1 cellular context compared by ENCODE assay signal in the genomic region with DNA sequence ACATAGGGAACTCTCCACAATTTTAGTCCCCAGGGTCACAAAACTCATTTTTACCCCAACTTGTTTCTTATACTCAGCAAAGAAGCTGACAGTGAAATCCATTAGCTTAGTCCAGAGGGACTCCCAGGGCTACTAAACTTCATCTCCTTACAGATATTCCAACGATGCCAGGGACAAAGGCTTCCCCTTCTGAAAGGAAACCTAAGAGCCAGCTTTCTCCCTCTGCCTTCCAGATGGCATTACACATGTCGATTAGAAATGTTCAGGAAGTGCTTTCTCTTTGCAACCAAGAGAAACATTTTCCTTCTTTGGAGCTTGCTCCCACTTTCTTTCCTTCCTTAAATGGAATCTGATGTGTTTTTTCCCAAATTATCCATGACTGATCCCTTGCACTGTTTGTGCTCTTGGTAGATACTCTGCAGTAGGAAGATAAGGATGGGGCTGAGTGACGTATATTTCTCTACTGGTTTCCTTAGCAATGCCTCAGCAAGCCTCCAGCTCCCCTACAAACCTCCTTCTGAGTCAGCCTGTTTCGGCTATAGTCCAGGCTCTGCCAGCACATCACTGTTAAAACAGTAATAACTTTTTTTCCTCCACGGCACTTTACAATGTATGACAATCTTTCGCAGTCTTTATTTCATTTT.
TF ChIP-seq lines count a peak whose summit lies in the region.

No MANE protein-coding gene starts in this region.

TF ChIP-seq in K562, 482 proteins besides CTCF, POLR2A, EP300 and RAD21 (continues in another document):
- TF ChIP-seq, protein P1, sequence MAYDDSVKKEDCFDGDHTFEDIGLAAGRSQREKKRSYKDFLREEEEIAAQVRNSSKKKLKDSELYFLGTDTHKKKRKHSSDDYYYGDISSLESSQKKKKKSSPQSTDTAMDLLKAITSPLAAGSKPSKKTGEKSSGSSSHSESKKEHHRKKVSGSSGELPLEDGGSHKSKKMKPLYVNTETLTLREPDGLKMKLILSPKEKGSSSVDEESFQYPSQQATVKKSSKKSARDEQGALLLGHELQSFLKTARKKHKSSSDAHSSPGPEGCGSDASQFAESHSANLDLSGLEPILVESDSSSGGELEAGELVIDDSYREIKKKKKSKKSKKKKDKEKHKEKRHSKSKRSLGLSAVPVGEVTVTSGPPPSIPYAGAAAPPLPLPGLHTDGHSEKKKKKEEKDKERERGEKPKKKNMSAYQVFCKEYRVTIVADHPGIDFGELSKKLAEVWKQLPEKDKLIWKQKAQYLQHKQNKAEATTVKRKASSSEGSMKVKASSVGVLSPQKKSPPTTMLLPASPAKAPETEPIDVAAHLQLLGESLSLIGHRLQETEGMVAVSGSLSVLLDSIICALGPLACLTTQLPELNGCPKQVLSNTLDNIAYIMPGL (CRISPR knock-in tag; IDR thresholded peaks at IDR 0.05): no peak
- TF ChIP-seq, protein P2, sequence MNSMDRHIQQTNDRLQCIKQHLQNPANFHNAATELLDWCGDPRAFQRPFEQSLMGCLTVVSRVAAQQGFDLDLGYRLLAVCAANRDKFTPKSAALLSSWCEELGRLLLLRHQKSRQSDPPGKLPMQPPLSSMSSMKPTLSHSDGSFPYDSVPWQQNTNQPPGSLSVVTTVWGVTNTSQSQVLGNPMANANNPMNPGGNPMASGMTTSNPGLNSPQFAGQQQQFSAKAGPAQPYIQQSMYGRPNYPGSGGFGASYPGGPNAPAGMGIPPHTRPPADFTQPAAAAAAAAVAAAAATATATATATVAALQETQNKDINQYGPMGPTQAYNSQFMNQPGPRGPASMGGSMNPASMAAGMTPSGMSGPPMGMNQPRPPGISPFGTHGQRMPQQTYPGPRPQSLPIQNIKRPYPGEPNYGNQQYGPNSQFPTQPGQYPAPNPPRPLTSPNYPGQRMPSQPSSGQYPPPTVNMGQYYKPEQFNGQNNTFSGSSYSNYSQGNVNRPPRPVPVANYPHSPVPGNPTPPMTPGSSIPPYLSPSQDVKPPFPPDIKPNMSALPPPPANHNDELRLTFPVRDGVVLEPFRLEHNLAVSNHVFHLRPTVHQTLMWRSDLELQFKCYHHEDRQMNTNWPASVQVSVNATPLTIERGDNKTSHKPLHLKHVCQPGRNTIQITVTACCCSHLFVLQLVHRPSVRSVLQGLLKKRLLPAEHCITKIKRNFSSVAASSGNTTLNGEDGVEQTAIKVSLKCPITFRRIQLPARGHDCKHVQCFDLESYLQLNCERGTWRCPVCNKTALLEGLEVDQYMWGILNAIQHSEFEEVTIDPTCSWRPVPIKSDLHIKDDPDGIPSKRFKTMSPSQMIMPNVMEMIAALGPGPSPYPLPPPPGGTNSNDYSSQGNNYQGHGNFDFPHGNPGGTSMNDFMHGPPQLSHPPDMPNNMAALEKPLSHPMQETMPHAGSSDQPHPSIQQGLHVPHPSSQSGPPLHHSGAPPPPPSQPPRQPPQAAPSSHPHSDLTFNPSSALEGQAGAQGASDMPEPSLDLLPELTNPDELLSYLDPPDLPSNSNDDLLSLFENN (IDR thresholded peaks at IDR 0.05; ENCODE audit: low read depth in 2 of 2, low read length in 2 of 2): no peak
- TF ChIP-seq TAL1 (IDR thresholded peaks at IDR 0.05): peak; percentile 49
- no peak for TF ChIP-seq CBX5 (IDR thresholded peaks at IDR 0.05; ENCODE audit: borderline replicate concordance, low read depth)
- no peak for TF ChIP-seq SMAD1 (IDR thresholded peaks at IDR 0.05; ENCODE audit: low read depth, low read length, partially characterized antibody)
- TF ChIP-seq NCOA4 (IDR thresholded peaks at IDR 0.05; ENCODE audit: partially characterized antibody): no peak
- TF ChIP-seq POLR2AphosphoS5 (IDR thresholded peaks at IDR 0.05; ENCODE audit: control insufficient read depth, insufficient read depth, low read depth, low read length): no peak
- TF ChIP-seq NR1H2 (CRISPR knock-in tag; IDR thresholded peaks at IDR 0.05): no peak
- TF ChIP-seq, protein P3, sequence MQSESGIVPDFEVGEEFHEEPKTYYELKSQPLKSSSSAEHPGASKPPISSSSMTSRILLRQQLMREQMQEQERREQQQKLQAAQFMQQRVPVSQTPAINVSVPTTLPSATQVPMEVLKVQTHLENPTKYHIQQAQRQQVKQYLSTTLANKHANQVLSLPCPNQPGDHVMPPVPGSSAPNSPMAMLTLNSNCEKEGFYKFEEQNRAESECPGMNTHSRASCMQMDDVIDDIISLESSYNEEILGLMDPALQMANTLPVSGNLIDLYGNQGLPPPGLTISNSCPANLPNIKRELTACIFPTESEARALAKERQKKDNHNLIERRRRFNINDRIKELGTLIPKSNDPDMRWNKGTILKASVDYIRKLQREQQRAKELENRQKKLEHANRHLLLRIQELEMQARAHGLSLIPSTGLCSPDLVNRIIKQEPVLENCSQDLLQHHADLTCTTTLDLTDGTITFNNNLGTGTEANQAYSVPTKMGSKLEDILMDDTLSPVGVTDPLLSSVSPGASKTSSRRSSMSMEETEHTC (IDR thresholded peaks at IDR 0.05): no peak
- no peak for TF ChIP-seq FOXK2 (conservative IDR thresholded peaks at IDR 0.05 in 1 of 2, IDR thresholded peaks at IDR 0.05 in 1 of 2; ENCODE audit: low read depth in 2 of 2)
- TF ChIP-seq, protein P4, sequence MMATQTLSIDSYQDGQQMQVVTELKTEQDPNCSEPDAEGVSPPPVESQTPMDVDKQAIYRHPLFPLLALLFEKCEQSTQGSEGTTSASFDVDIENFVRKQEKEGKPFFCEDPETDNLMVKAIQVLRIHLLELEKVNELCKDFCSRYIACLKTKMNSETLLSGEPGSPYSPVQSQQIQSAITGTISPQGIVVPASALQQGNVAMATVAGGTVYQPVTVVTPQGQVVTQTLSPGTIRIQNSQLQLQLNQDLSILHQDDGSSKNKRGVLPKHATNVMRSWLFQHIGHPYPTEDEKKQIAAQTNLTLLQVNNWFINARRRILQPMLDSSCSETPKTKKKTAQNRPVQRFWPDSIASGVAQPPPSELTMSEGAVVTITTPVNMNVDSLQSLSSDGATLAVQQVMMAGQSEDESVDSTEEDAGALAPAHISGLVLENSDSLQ (IDR thresholded peaks at IDR 0.05): peak; percentile 58; the same call in 1 of the 2 replicates
- TF ChIP-seq, protein P5, sequence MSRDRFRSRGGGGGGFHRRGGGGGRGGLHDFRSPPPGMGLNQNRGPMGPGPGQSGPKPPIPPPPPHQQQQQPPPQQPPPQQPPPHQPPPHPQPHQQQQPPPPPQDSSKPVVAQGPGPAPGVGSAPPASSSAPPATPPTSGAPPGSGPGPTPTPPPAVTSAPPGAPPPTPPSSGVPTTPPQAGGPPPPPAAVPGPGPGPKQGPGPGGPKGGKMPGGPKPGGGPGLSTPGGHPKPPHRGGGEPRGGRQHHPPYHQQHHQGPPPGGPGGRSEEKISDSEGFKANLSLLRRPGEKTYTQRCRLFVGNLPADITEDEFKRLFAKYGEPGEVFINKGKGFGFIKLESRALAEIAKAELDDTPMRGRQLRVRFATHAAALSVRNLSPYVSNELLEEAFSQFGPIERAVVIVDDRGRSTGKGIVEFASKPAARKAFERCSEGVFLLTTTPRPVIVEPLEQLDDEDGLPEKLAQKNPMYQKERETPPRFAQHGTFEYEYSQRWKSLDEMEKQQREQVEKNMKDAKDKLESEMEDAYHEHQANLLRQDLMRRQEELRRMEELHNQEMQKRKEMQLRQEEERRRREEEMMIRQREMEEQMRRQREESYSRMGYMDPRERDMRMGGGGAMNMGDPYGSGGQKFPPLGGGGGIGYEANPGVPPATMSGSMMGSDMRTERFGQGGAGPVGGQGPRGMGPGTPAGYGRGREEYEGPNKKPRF (IDR thresholded peaks at IDR 0.05; ENCODE audit: low read depth, low read length): no peak
- TF ChIP-seq ARID1B (IDR thresholded peaks at IDR 0.05): peak; percentile 74
- TF ChIP-seq ATF1 (CRISPR knock-in tag; IDR thresholded peaks at IDR 0.05): no peak
- peak; percentile 72 for TF ChIP-seq ATF1 (tag; IDR thresholded peaks at IDR 0.05)
- TF ChIP-seq, protein P6, sequence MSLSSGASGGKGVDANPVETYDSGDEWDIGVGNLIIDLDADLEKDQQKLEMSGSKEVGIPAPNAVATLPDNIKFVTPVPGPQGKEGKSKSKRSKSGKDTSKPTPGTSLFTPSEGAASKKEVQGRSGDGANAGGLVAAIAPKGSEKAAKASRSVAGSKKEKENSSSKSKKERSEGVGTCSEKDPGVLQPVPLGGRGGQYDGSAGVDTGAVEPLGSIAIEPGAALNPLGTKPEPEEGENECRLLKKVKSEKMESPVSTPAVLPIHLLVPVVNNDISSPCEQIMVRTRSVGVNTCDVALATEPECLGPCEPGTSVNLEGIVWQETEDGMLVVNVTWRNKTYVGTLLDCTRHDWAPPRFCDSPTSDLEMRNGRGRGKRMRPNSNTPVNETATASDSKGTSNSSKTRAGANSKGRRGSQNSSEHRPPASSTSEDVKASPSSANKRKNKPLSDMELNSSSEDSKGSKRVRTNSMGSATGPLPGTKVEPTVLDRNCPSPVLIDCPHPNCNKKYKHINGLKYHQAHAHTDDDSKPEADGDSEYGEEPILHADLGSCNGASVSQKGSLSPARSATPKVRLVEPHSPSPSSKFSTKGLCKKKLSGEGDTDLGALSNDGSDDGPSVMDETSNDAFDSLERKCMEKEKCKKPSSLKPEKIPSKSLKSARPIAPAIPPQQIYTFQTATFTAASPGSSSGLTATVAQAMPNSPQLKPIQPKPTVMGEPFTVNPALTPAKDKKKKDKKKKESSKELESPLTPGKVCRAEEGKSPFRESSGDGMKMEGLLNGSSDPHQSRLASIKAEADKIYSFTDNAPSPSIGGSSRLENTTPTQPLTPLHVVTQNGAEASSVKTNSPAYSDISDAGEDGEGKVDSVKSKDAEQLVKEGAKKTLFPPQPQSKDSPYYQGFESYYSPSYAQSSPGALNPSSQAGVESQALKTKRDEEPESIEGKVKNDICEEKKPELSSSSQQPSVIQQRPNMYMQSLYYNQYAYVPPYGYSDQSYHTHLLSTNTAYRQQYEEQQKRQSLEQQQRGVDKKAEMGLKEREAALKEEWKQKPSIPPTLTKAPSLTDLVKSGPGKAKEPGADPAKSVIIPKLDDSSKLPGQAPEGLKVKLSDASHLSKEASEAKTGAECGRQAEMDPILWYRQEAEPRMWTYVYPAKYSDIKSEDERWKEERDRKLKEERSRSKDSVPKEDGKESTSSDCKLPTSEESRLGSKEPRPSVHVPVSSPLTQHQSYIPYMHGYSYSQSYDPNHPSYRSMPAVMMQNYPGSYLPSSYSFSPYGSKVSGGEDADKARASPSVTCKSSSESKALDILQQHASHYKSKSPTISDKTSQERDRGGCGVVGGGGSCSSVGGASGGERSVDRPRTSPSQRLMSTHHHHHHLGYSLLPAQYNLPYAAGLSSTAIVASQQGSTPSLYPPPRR (CRISPR knock-in tag; IDR thresholded peaks at IDR 0.05; ENCODE audit: borderline replicate concordance): no peak
- no peak for TF ChIP-seq CBX3 (IDR thresholded peaks at IDR 0.05; ENCODE audit: borderline replicate concordance in 1 of 2, low read length in 2 of 2)
- 0 out of 2 replicates have a peak, but pooled peaks have one; percentile 35 for TF ChIP-seq CTBP1 (IDR thresholded peaks at IDR 0.05; ENCODE audit: borderline replicate concordance)
- no peak for TF ChIP-seq WHSC1 (IDR thresholded peaks at IDR 0.05; ENCODE audit: low read length)
- 0 out of 2 replicates have a peak, but pooled peaks have one; percentile 38 for TF ChIP-seq DPF2 (IDR thresholded peaks at IDR 0.05)
- 0 out of 2 replicates have a peak, but pooled peaks have one; percentile 19 for TF ChIP-seq JUND (IDR thresholded peaks at IDR 0.05; ENCODE audit: borderline replicate concordance, low read depth, low read length)
- TF ChIP-seq JUND (tag; IDR thresholded peaks at IDR 0.05; ENCODE audit: borderline replicate concordance, low read depth, low read length): no peak
- TF ChIP-seq SMARCE1 (IDR thresholded peaks at IDR 0.05): 0 out of 2 replicates have a peak, but pooled peaks have one; percentile 19
- TF ChIP-seq CBFA2T3 (IDR thresholded peaks at IDR 0.05): peak; percentile 66
- TF ChIP-seq EHMT2 (IDR thresholded peaks at IDR 0.05): 0 out of 2 replicates have a peak, but pooled peaks have one; percentile 36
- no peak for TF ChIP-seq ZNF408 (CRISPR knock-in tag; IDR thresholded peaks at IDR 0.05; ENCODE audit: low read depth)
- no peak for TF ChIP-seq MAFG (tag; conservative IDR thresholded peaks at IDR 0.05)
- TF ChIP-seq CCNT2 (IDR thresholded peaks at IDR 0.05; ENCODE audit: borderline replicate concordance, extremely low read depth, insufficient read length, low read depth, low read length): no peak
- peak; percentile 55; the same call in 1 of the 2 replicates for TF ChIP-seq SMARCA4 (IDR thresholded peaks at IDR 0.05)
- TF ChIP-seq CREB1 (IDR thresholded peaks at IDR 0.05): 0 out of 2 replicates have a peak, but pooled peaks have one; percentile 29
- TF ChIP-seq CREB1 (CRISPR knock-in tag; IDR thresholded peaks at IDR 0.05): no peak
- TF ChIP-seq HDAC1 (IDR thresholded peaks at IDR 0.05): 0 out of 4 replicates have a peak, but pooled peaks of 1 of the 2 experiments have one; percentile 16
- TF ChIP-seq TCF3 (CRISPR knock-in tag; IDR thresholded peaks at IDR 0.05): peak; percentile 65; the same call in 1 of the 2 replicates
- TF ChIP-seq PRPF4 (IDR thresholded peaks at IDR 0.05; ENCODE audit: insufficient read depth, low read depth, low read length, poor library complexity, severe bottlenecking): no peak
- TF ChIP-seq ZNF57 (CRISPR knock-in tag; IDR thresholded peaks at IDR 0.05): no peak
- TF ChIP-seq FOSL1 (tag; conservative IDR thresholded peaks at IDR 0.05): peak; percentile 79
- TF ChIP-seq ZNF263 (CRISPR knock-in tag; IDR thresholded peaks at IDR 0.05; ENCODE audit: borderline replicate concordance): no peak
- 0 out of 2 replicates have a peak, but pooled peaks have one; percentile 48 for TF ChIP-seq TEAD4 (IDR thresholded peaks at IDR 0.05; ENCODE audit: low read length)
- no peak for TF ChIP-seq TEAD4 (CRISPR knock-in tag; IDR thresholded peaks at IDR 0.05; ENCODE audit: borderline replicate concordance)
- TF ChIP-seq ASH1L (IDR thresholded peaks at IDR 0.05; ENCODE audit: borderline replicate concordance, low read depth, partially characterized antibody): no peak
- TF ChIP-seq KDM4B (IDR thresholded peaks at IDR 0.05; ENCODE audit: borderline replicate concordance in 2 of 2, low read depth in 1 of 2): no peak
- no peak for TF ChIP-seq PML (IDR thresholded peaks at IDR 0.05; ENCODE audit: low read length)
- no peak for TF ChIP-seq RBM15 (IDR thresholded peaks at IDR 0.05; ENCODE audit: insufficient read depth, low read length)
- no peak for TF ChIP-seq ZNF354B (CRISPR knock-in tag; IDR thresholded peaks at IDR 0.05)
- peak; percentile 75 for TF ChIP-seq RFX1 (IDR thresholded peaks at IDR 0.05)
- TF ChIP-seq ZNF274 (IDR thresholded peaks at IDR 0.05; ENCODE audit: borderline replicate concordance, low read depth, low read length): no peak
- peak; percentile 23; the same call in 1 of the 2 replicates for TF ChIP-seq MTA2 (IDR thresholded peaks at IDR 0.05; ENCODE audit: low read depth)
- TF ChIP-seq NR2F6 (CRISPR knock-in tag; IDR thresholded peaks at IDR 0.05): no peak
- TF ChIP-seq MED1 (CRISPR knock-in tag; IDR thresholded peaks at IDR 0.05; ENCODE audit: borderline replicate concordance): no peak
- TF ChIP-seq ERF (CRISPR knock-in tag; IDR thresholded peaks at IDR 0.05): no peak
- TF ChIP-seq CREM (IDR thresholded peaks at IDR 0.05; ENCODE audit: low read depth): peak; percentile 43; the same call in 1 of the 2 replicates
